8 cellular contexts compared by ENCODE assay signal in the genomic region with DNA sequence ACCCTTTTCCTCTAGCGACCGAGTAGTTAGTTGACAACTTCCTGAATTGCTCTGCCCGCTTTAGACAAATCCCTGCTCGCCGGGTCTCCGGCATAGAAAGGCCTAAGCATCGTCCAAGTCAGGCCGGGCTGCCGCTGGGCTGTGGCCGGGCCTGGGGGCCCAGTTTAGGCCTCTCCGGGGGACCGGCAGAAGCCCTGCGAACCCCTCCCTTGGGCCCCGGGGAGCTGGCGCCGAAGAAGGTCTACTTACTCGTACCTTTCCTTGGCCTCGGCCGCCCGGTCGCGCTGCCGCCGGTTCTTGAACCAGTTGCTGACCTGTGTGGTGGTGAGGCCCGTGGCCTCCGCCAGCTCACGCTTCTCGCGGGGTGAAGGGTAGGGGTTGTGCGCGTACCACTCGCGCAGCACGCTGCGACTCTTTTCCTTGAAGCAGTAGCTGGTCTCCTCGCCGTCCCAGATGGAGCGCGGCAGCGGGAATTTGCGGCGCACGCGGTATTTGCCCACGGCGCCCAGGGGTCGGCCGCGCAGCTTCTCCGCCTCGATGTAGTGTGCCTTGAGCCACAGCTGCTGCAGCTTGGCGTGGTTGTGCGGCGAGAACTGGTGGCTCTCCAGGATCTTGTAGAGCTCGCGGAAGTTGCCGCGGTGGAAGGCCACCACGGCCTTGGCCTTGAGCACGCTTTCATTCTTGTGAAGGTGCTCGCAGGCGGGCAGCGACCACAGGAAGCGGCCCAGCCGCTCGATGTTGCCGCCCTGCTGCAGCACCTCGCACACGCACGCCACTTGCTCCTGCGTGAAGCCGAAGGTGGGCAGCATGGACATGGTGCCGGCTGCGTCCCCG. TPM values are rescaled to one million over a fixed set of nuclear protein-coding genes. Genes with fewer than 3 reads are reported as not detected.
A peak's percentile ranks its signal among the peaks of the same experiment; 100 is the strongest.
DNase-seq lines count a peak whose midpoint lies in the region; TF ChIP-seq lines count a peak whose summit lies in the region.

No MANE protein-coding gene starts in this region.

- H3K4me3 ChIP-seq in left ventricle myocardium inferior (peak overlapping the region; percentile 68), skeletal muscle tissue (ENCODE audit: low read length in 3 of 3) (peak overlapping the region; percentile 68 to 85 (median 83))

- H3K9me3 ChIP-seq in left ventricle myocardium inferior (replicated peaks) (no peaks in the 10 kb centered on the region), skeletal muscle tissue (ENCODE audit: control insufficient read depth in 3 of 3, low read length in 3 of 3) (no peaks in the 10 kb centered on the region)

- H3K36me3 ChIP-seq in left ventricle myocardium inferior: no peaks in the 10 kb centered on the region
- peaks cover 0 to 26% (median 7%) of the 10 kb centered on the region in 3 donors for H3K36me3 ChIP-seq in skeletal muscle tissue (ENCODE audit: control insufficient read depth in 3 of 3, insufficient read depth in 3 of 3, low read length in 3 of 3)

- no peak for TF ChIP-seq CTCF in left ventricle myocardium inferior (IDR thresholded peaks at IDR 0.05; ENCODE audit: borderline replicate concordance)

- intact Hi-C loops in activated naive CD4-positive, alpha-beta T cell treated with anti-CD3 and anti-CD28 coated beads for 36 hours (cut with micrococcal nuclease): loop anchor here (2.0 kb wide), 1 partner anchor 68 kb away; a partner anchor contains a TSS
- intact Hi-C loops in left ventricle myocardium inferior (cut with micrococcal nuclease): no loop called here

- POLR2A ChIA-PET in activated CD4-positive, alpha-beta memory T cell treated with anti-CD3 and anti-CD28 coated beads, Interleukin-2, amount 10 ng/mL, durations not matched to agents 7 days and 5 days (lab: Charles Lee): no interaction called here

- peak overlapping the region; percentile 50 for H3K4me3 Mint-ChIP-seq in activated naive CD4-positive, alpha-beta T cell treated with anti-CD3 and anti-CD28 coated beads for 36 hours
- H3K4me3 Mint-ChIP-seq in activated CD4-positive, alpha-beta memory T cell treated with anti-CD3 and anti-CD28 coated beads, Interleukin-2, amount 10 ng/mL, durations not matched to agents 7 days and 5 days: peak overlapping the region; percentile 49

- CTCF ChIA-PET in activated naive CD4-positive, alpha-beta T cell treated with anti-CD3 and anti-CD28 coated beads for 36 hours (lab: Charles Lee): interaction anchor here (1.0 to 1.8 kb wide), 3 partner anchors 27 to 54 kb away, joined by 3 to 5 read pairs (median 4); no protein-coding TSS in a partner anchor
- CTCF ChIA-PET in activated CD4-positive, alpha-beta memory T cell treated with anti-CD3 and anti-CD28 coated beads, Interleukin-2, amount 10 ng/mL, durations not matched to agents 7 days and 5 days (lab: Charles Lee): interaction anchor here (0.8 kb wide), 1 partner anchor 27 kb away, joined by 3 read pairs; no protein-coding TSS in a partner anchor

- peaks cover 77% of the 10 kb centered on the region for H3K27me3 Mint-ChIP-seq in activated naive CD4-positive, alpha-beta T cell treated with anti-CD3 and anti-CD28 coated beads for 36 hours (ENCODE audit: low read depth)
- H3K27me3 Mint-ChIP-seq in activated CD4-positive, alpha-beta memory T cell treated with anti-CD3 and anti-CD28 coated beads, Interleukin-2, amount 10 ng/mL, durations not matched to agents 7 days and 5 days: peaks cover 84% of the 10 kb centered on the region

- H3K27ac Mint-ChIP-seq in activated naive CD4-positive, alpha-beta T cell treated with anti-CD3 and anti-CD28 coated beads for 36 hours: no peak overlapping the region
- H3K27ac Mint-ChIP-seq in activated CD4-positive, alpha-beta memory T cell treated with anti-CD3 and anti-CD28 coated beads, Interleukin-2, amount 10 ng/mL, durations not matched to agents 7 days and 5 days: no peak overlapping the region

- H3K4me1 Mint-ChIP-seq in activated naive CD4-positive, alpha-beta T cell treated with anti-CD3 and anti-CD28 coated beads for 36 hours (ENCODE audit: low read depth): peaks cover 31% of the 10 kb centered on the region
- peaks cover 24% of the 10 kb centered on the region for H3K4me1 Mint-ChIP-seq in activated CD4-positive, alpha-beta memory T cell treated with anti-CD3 and anti-CD28 coated beads, Interleukin-2, amount 10 ng/mL, durations not matched to agents 7 days and 5 days

- H3K27ac ChIP-seq in left ventricle myocardium inferior (replicated peaks): peak overlapping the region; percentile 89
- no peak overlapping the region for H3K27ac ChIP-seq in skeletal muscle tissue (ENCODE audit: low read depth, low read length)

- H3K9me3 Mint-ChIP-seq in activated naive CD4-positive, alpha-beta T cell treated with anti-CD3 and anti-CD28 coated beads for 36 hours: no peaks in the 10 kb centered on the region
- H3K9me3 Mint-ChIP-seq in activated CD4-positive, alpha-beta memory T cell treated with anti-CD3 and anti-CD28 coated beads, Interleukin-2, amount 10 ng/mL, durations not matched to agents 7 days and 5 days: no peaks in the 10 kb centered on the region

- H3K9ac ChIP-seq in skeletal muscle tissue (ENCODE audit: low read depth in 1 of 3, low read length in 3 of 3): peak overlapping the region; percentile 57 to 81 (median 78)

- H3K4me1 ChIP-seq in left ventricle myocardium inferior: peaks cover 87% of the 10 kb centered on the region
- H3K4me1 ChIP-seq in skeletal muscle tissue (ENCODE audit: control insufficient read depth in 3 of 3, insufficient read depth in 3 of 3, low read length in 3 of 3): peaks cover 40 to 51% (median 47%) of the 10 kb centered on the region in 3 donors

- H3K36me3 Mint-ChIP-seq in activated naive CD4-positive, alpha-beta T cell treated with anti-CD3 and anti-CD28 coated beads for 36 hours (ENCODE audit: low read depth): no peaks in the 10 kb centered on the region
- H3K36me3 Mint-ChIP-seq in activated CD4-positive, alpha-beta memory T cell treated with anti-CD3 and anti-CD28 coated beads, Interleukin-2, amount 10 ng/mL, durations not matched to agents 7 days and 5 days (ENCODE audit: low read depth): no peaks in the 10 kb centered on the region

- no peak for DNase-seq in activated naive CD4-positive, alpha-beta T cell treated with anti-CD3 and anti-CD28 coated beads for 36 hours
- DNase-seq in activated naive CD4-positive, alpha-beta T cell treated with Interleukin-2 at 50 U/mL for 16 hours: no peak
- DNase-seq in activated CD4-positive, alpha-beta memory T cell treated with anti-CD3 and anti-CD28 coated beads, Interleukin-2, amount 10 ng/mL, durations not matched to agents 7 days and 5 days: peak; percentile 32
- DNase-seq in left ventricle myocardium inferior: no peak
- no peak for DNase-seq in AG20443 (ENCODE audit: low spot score)
- DNase-seq in cerebellum (ENCODE audit: low spot score): no peak
- DNase-seq in LoVo (ENCODE audit: low spot score): no peak

- H3K27me3 ChIP-seq in left ventricle myocardium inferior (ENCODE audit: low read depth) (peaks cover 100% of the 10 kb centered on the region), skeletal muscle tissue (ENCODE audit: control insufficient read depth in 3 of 3, insufficient read depth in 3 of 3, low read length in 3 of 3) (peaks cover 8 to 13% (median 11%) of the 10 kb centered on the region in 3 donors)

RNA-seq across cellular contexts. Expression of a gene that starts 0.7 kb away (rescaled TPM):
- total RNA-seq in activated naive CD4-positive, alpha-beta T cell treated with anti-CD3 and anti-CD28 coated beads for 36 hours: not detected
- total RNA-seq in activated CD4-positive, alpha-beta memory T cell treated with anti-CD3 and anti-CD28 coated beads, Interleukin-2, amount 10 ng/mL, durations not matched to agents 7 days and 5 days: not detected
- total RNA-seq in left ventricle myocardium inferior (0.91 TPM), skeletal muscle tissue (4.2 TPM), cerebellum (0.45 TPM)
